30 cellular contexts compared by ENCODE assay signal in the genomic region with DNA sequence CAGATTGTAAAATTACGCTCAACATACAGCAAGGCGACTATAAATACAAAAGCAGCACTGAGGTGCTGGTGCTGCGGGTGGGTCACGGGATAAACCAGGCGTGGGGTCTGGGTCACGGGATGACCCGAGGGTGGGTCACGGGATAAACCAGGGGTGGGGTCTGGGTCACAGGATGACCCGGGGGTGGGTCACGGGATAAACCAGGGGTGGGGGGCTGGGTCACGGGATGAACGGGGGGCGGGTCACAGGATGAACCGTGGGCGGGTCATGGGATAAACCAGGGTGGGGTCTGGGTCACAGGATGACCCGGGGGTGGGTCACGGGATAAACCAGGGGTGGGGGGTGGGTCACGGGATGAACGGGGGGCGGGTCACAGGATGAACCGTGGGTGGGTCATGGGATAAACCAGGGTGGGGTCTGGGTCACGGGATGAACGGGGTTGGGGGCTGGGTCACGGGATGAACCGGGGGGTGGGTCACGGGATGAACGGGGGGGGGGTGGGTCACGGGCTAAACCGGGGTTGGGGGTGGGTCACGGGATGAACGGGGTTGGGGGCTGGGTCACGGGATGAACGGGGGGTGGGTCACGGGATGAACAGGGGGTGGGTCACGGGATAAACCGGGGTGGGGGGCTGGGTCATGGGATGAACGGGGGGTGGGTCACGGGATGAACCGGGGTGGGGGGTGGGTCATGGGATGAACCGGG. TPM values are rescaled to one million over a fixed set of nuclear protein-coding genes. Genes with fewer than 3 reads are reported as not detected.
DNase-seq lines count a peak whose midpoint lies in the region; ATAC-seq, FAIRE-seq and TF ChIP-seq lines count a peak whose summit lies in the region.
"Had no signal": no experiment of that assay in that cellular context is flagged by ENCODE, and none has a peak within 500 bp of the region (broad histone marks: within the 10 kb centered on the region; RNA-seq: fewer than 3 reads in every experiment).

No MANE protein-coding gene starts in this region.

- H3K36me3 Mint-ChIP-seq in Calu3 (ENCODE audit: insufficient read depth, unreplicated experiment) = peaks cover 5% of the 10 kb centered on the region
- no peaks in the 10 kb centered on the region for H3K36me3 Mint-ChIP-seq in stimulated activated effector memory CD8-positive, alpha-beta T cell treated with anti-CD3 and anti-CD28 coated beads, Interleukin-12 subunit alpha, Interleukin-12 subunit beta, amount 100 ng/mL, for 72 hours
- H3K36me3 Mint-ChIP-seq: activated naive CD4-positive, alpha-beta T cell treated with anti-CD3 and anti-CD28 coated beads, Interleukin-2, amount 10 ng/mL, durations not matched to agents 7 days and 5 days; brain; CD14-positive monocyte; WTC11 had no signal

- H3K4me3 ChIP-seq in OCI-LY3 (ENCODE audit: low read length) = 0 out of 2 replicates have a peak overlapping the region, but pooled peaks have one; percentile 8
- no peak overlapping the region for H3K4me3 ChIP-seq in kidney (ENCODE audit: low read length in 2 of 2)
- no peak overlapping the region for H3K4me3 ChIP-seq in stomach
- H3K4me3 ChIP-seq in right cardiac atrium (ENCODE audit: low read length) = no peak overlapping the region
- H3K4me3 ChIP-seq: lower lobe of right lung, SJSA1, spleen, tibial artery had no signal

- peaks cover 4% of the 10 kb centered on the region; the same call in 1 of the 2 replicates for H3K4me1 ChIP-seq in OCI-LY3 (ENCODE audit: low read length)
- no peaks in the 10 kb centered on the region for H3K4me1 ChIP-seq in kidney (ENCODE audit: control insufficient read depth in 1 of 2, insufficient read depth in 1 of 2, low read depth in 1 of 2, low read length in 2 of 2)
- H3K4me1 ChIP-seq in stomach = peaks cover 0 to 8% (median 0%) of the 10 kb centered on the region in 4 donors
- no peaks in the 10 kb centered on the region for H3K4me1 ChIP-seq in right cardiac atrium (ENCODE audit: control insufficient read depth, insufficient read depth, low read length)
- H3K4me1 ChIP-seq: lower lobe of right lung, SJSA1, spleen, tibial artery had no signal

- ATAC-seq in stimulated activated effector memory CD8-positive, alpha-beta T cell treated with anti-CD3 and anti-CD28 coated beads, Interleukin-12 subunit alpha, Interleukin-12 subunit beta, amount 100 ng/mL, for 72 hours = no peak
- ATAC-seq in right cardiac atrium = no peak

- no peak for TF ChIP-seq EP300 in stomach (IDR thresholded peaks at IDR 0.05)

- no peak overlapping the region for H2AFZ ChIP-seq in OCI-LY3 (ENCODE audit: low read depth, low read length)

- no peaks in the 10 kb centered on the region for H3K79me2 ChIP-seq in OCI-LY3 (ENCODE audit: low read length)

- CTCF ChIA-PET in Calu3 (lab: Charles Lee) = no interaction called here

- H3K9me3 ChIP-seq in OCI-LY3 (ENCODE audit: insufficient read depth, low read length) (no peaks in the 10 kb centered on the region), kidney (ENCODE audit: control insufficient read depth in 1 of 2, low read length in 2 of 2) (no peaks in the 10 kb centered on the region), stomach (no peaks in the 10 kb centered on the region), right cardiac atrium (ENCODE audit: control insufficient read depth, low read length) (no peaks in the 10 kb centered on the region)
- H3K9me3 ChIP-seq: lower lobe of right lung, SJSA1, tibial artery had no signal

- peak overlapping the region; percentile 44 for H3K4me3 Mint-ChIP-seq in Calu3 (ENCODE audit: low read depth, unreplicated experiment)
- H3K4me3 Mint-ChIP-seq in stimulated activated effector memory CD8-positive, alpha-beta T cell treated with anti-CD3 and anti-CD28 coated beads, Interleukin-12 subunit alpha, Interleukin-12 subunit beta, amount 100 ng/mL, for 72 hours = no peak overlapping the region
- H3K4me3 Mint-ChIP-seq: activated naive CD4-positive, alpha-beta T cell treated with anti-CD3 and anti-CD28 coated beads, Interleukin-2, amount 10 ng/mL, durations not matched to agents 7 days and 5 days; activated T-helper 1 cell treated with anti-CD3 and anti-CD28 coated beads, Interleukin-12 subunit alpha, Interleukin-12 subunit beta, Interleukin-2, Interleukin-4 antibody, amounts not matched to agents 30 ng/mL and 10 ng/mL and 1 ng/mL, durations not matched to agents 14 hours and 24 hours and 36 hours; brain; CD14-positive monocyte; nephron; stimulated activated naive CD8-positive, alpha-beta T cell treated with anti-CD3 and anti-CD28 coated beads, Interleukin-15, amount 100 ng/mL, for 72 hours; WTC11 had no signal

- H3K27ac ChIP-seq in OCI-LY3 (ENCODE audit: low read length) (no peak overlapping the region), kidney (ENCODE audit: low read depth in 2 of 2, low read length in 2 of 2) (no peak overlapping the region), stomach (peak overlapping the region in 3 of 5 donors; percentile 16 to 72 (median 68)), right cardiac atrium (ENCODE audit: low read length) (no peak overlapping the region)
- H3K27ac ChIP-seq: lower lobe of right lung, SJSA1, spleen, tibial artery had no signal

- no peak for TF ChIP-seq POLR2A in stomach (IDR thresholded peaks at IDR 0.05)

- WGBS in stomach, 5 donors = 62 to 79% (median 72%) methylated on average over 12 to 40 of the region's 40 CpGs
- 95% methylated on average over 40 of the region's 40 CpGs for WGBS in right cardiac atrium

- H3K27ac Mint-ChIP-seq in Calu3 (ENCODE audit: unreplicated experiment) = peak overlapping the region; percentile 47
- no peak overlapping the region for H3K27ac Mint-ChIP-seq in stimulated activated effector memory CD8-positive, alpha-beta T cell treated with anti-CD3 and anti-CD28 coated beads, Interleukin-12 subunit alpha, Interleukin-12 subunit beta, amount 100 ng/mL, for 72 hours
- H3K27ac Mint-ChIP-seq: activated naive CD4-positive, alpha-beta T cell treated with anti-CD3 and anti-CD28 coated beads, Interleukin-2, amount 10 ng/mL, durations not matched to agents 7 days and 5 days; activated T-helper 1 cell treated with anti-CD3 and anti-CD28 coated beads, Interleukin-12 subunit alpha, Interleukin-12 subunit beta, Interleukin-2, Interleukin-4 antibody, amounts not matched to agents 30 ng/mL and 10 ng/mL and 1 ng/mL, durations not matched to agents 14 hours and 24 hours and 36 hours; brain; CD14-positive monocyte; nephron; stimulated activated naive CD8-positive, alpha-beta T cell treated with anti-CD3 and anti-CD28 coated beads, Interleukin-15, amount 100 ng/mL, for 72 hours; WTC11 had no signal

- TF ChIP-seq CTCF in Calu3 (IDR thresholded peaks at IDR 0.05; ENCODE audit: unreplicated experiment) (no peak), OCI-LY3 (IDR thresholded peaks at IDR 0.05; ENCODE audit: low read depth, low read length) (no peak), kidney (IDR thresholded peaks at IDR 0.05; ENCODE audit: borderline replicate concordance, extremely low read depth, insufficient read depth) (no peak), stomach (IDR thresholded peaks at IDR 0.05) (no peak)

- DNase-seq in Calu3 (no peak), kidney (peak; percentile 53), stomach (no peak), right cardiac atrium (no peak)
- DNase-seq in stimulated activated effector memory CD8-positive, alpha-beta T cell treated with anti-CD3 and anti-CD28 coated beads, Interleukin-12 subunit alpha, Interleukin-12 subunit beta, amount 100 ng/mL, for 72 hours (ENCODE audit: low spot score in 2 of 2) = no peak
- no peak for DNase-seq in activated naive CD4-positive, alpha-beta T cell treated with anti-CD3 and anti-CD28 coated beads, Interleukin-2, amount 50 U/mL, for 16 hours
- DNase-seq: activated CD4-positive, alpha-beta T cell treated with anti-CD3 and anti-CD28 coated beads, Interleukin-2, amount 50 U/mL, for 1 hour; DMS79 treated with DMSO at 0.1 percent for 48 hours; GDM1; HCEC 1CT; lower lobe of right lung; MV-4-11; NCI-H1436 treated with DMSO at 0.1 percent for 48 hours; NCI-H2081 treated with DMSO at 0.1 percent for 48 hours; NCI-H345; NCI-H748 treated with DMSO at 0.1 percent for 48 hours; RPMI8226; spleen; stimulated activated CD4-positive, alpha-beta T cell treated with anti-CD3 and anti-CD28 coated beads, Interleukin-2, amount 100 ng/mL, for 24 hours; stimulated activated naive CD8-positive, alpha-beta T cell treated with anti-CD3 and anti-CD28 coated beads, Interleukin-15, amount 100 ng/mL, for 72 hours had no signal

- no peak overlapping the region for H3K9ac ChIP-seq in OCI-LY3 (ENCODE audit: low read length)
- H3K9ac ChIP-seq in kidney (ENCODE audit: low read length in 2 of 2) = no peak overlapping the region

- BruUV-seq in Calu3 (replicated peaks; lab: Mats Ljungman, UMichigan) = no TSS peak

- FAIRE-seq in kidney (lab: Jason Lieb, UNC) = no peak
- FAIRE-seq: frontal cortex had no signal

- intact Hi-C loops in Calu3 (cut with micrococcal nuclease; ENCODE audit: unreplicated experiment) (no loop called here), kidney (cut with DNase I) (no loop called here), stomach (cut with DNase I; ENCODE audit: low total_unique reads) (no loop called here), right cardiac atrium (cut with DNase I) (no loop called here)

- no peaks in the 10 kb centered on the region for H4K20me1 ChIP-seq in OCI-LY3 (ENCODE audit: insufficient read depth, low read length)

- H3K9me3 Mint-ChIP-seq in Calu3 (ENCODE audit: low read depth, unreplicated experiment) = no peaks in the 10 kb centered on the region
- H3K9me3 Mint-ChIP-seq in stimulated activated effector memory CD8-positive, alpha-beta T cell treated with anti-CD3 and anti-CD28 coated beads, Interleukin-12 subunit alpha, Interleukin-12 subunit beta, amount 100 ng/mL, for 72 hours = no peaks in the 10 kb centered on the region
- H3K9me3 Mint-ChIP-seq: activated naive CD4-positive, alpha-beta T cell treated with anti-CD3 and anti-CD28 coated beads, Interleukin-2, amount 10 ng/mL, durations not matched to agents 7 days and 5 days; activated T-helper 1 cell treated with anti-CD3 and anti-CD28 coated beads, Interleukin-12 subunit alpha, Interleukin-12 subunit beta, Interleukin-2, Interleukin-4 antibody, amounts not matched to agents 30 ng/mL and 10 ng/mL and 1 ng/mL, durations not matched to agents 14 hours and 24 hours and 36 hours; stimulated activated naive CD8-positive, alpha-beta T cell treated with anti-CD3 and anti-CD28 coated beads, Interleukin-15, amount 100 ng/mL, for 72 hours had no signal

- H3K27me3 ChIP-seq in OCI-LY3 (ENCODE audit: low read depth, low read length) = peaks cover 20% of the 10 kb centered on the region
- peaks cover 0 to 24% (median 9%) of the 10 kb centered on the region in 3 donors for H3K27me3 ChIP-seq in stomach
- no peaks in the 10 kb centered on the region for H3K27me3 ChIP-seq in right cardiac atrium (ENCODE audit: control insufficient read depth, insufficient read depth)

- peaks cover 27% of the 10 kb centered on the region for H3K4me1 Mint-ChIP-seq in Calu3 (ENCODE audit: low read depth, unreplicated experiment)
- no peaks in the 10 kb centered on the region for H3K4me1 Mint-ChIP-seq in stimulated activated effector memory CD8-positive, alpha-beta T cell treated with anti-CD3 and anti-CD28 coated beads, Interleukin-12 subunit alpha, Interleukin-12 subunit beta, amount 100 ng/mL, for 72 hours
- H3K4me1 Mint-ChIP-seq: activated naive CD4-positive, alpha-beta T cell treated with anti-CD3 and anti-CD28 coated beads, Interleukin-2, amount 10 ng/mL, durations not matched to agents 7 days and 5 days; brain; CD14-positive monocyte; nephron; stimulated activated naive CD8-positive, alpha-beta T cell treated with anti-CD3 and anti-CD28 coated beads, Interleukin-15, amount 100 ng/mL, for 72 hours had no signal

- H3K36me3 ChIP-seq in OCI-LY3 (replicated peaks; ENCODE audit: low read depth, low read length) (no peaks in the 10 kb centered on the region), kidney (ENCODE audit: control insufficient read depth in 1 of 2, insufficient read depth in 2 of 2, low read length in 2 of 2) (no peaks in the 10 kb centered on the region), stomach (no peaks in the 10 kb centered on the region)
- H3K36me3 ChIP-seq: lower lobe of right lung, SJSA1, spleen, tibial artery had no signal

- peaks cover 45% of the 10 kb centered on the region for H3K27me3 Mint-ChIP-seq in Calu3 (ENCODE audit: unreplicated experiment)

- H3K4me2 ChIP-seq in OCI-LY3 (ENCODE audit: low read length) = peak overlapping the region; percentile 26

RNA-seq across cellular contexts. Expression of gene SLC9A3, which starts 30.2 kb away (rescaled TPM):
- total RNA-seq in Calu3 (2022) (1.1 and 2.0 TPM in 2 replicates), kidney (10.5 TPM), stomach (100 to 1,000 TPM in 2 of 5 donors, 10 to 100 TPM in 2, 1 to 10 TPM in 1; 7.8 to 142 (median 68.0) TPM), right cardiac atrium (1 to 10 TPM in 2 of 4 donors, under 1 TPM in 2; 0.94 to 1.1 (median 0.99) TPM)
- polyA plus RNA-seq in kidney (ENCODE audit: insufficient read depth, low read depth, low replicate concordance) (36.9 TPM), stomach (10 to 100 TPM in 1 of 3 donors, 1 to 10 TPM in 2; 2.7 to 15.7 (median 5.9) TPM), right cardiac atrium (1.1 TPM)

RNA-seq across cellular contexts. Expression of gene CEP72, which starts 57.7 kb away (rescaled TPM):
- total RNA-seq in Calu3 (2022) (53.7 and 56.5 TPM in 2 replicates), kidney (7.8 TPM), stomach (10 to 100 TPM in 1 of 5 donors, 1 to 10 TPM in 3, under 1 TPM in 1; 0.14 to 11.1 (median 2.2) TPM), right cardiac atrium (1 to 10 TPM; 1.2 to 3.4 (median 2.2) TPM)
- polyA plus RNA-seq in kidney (ENCODE audit: insufficient read depth, low read depth, low replicate concordance) (1.1 TPM), stomach (1 to 10 TPM in 2 of 3 donors, under 1 TPM in 1; 0.46 to 3.6 (median 2.1) TPM), right cardiac atrium (1.1 TPM)

Comparison
In these comparisons a context has a peak if more than half of its experiments do, and no peak if none do; other contexts are left out.
1. H3K27ac ChIP-seq: peak in stomach (3 of 5); none in OCI-LY3 (single experiment), kidney (0 of 2) and right cardiac atrium (single experiment).